18 cellular contexts compared by ENCODE assay signal in genomic region chr17:78318407-78318806, GRCh38.
"Had no signal": no experiment of that assay in that cellular context is flagged by ENCODE, and none has a peak within 500 bp of the region (broad histone marks: within the 10 kb centered on the region; RNA-seq: fewer than 3 reads in every experiment).

No MANE protein-coding gene starts in this region.

- ATAC-seq: activated T-cell treated with anti-CD3 and anti-CD28 coated beads, Interleukin-2, amount 50 U/mL, for 4 hours; natural killer cell treated with Interleukin-12 subunit alpha and Interleukin-12 subunit beta and Interleukin-15 and Interleukin-18, amount 100 ng/mL, for 72 hours; stimulated activated naive B cell treated with anti-CD40 and anti-IgM and Interleukin-4, amounts not matched to agents 10 μg/mL and 1 μg/mL and 100 μg/mL, for 72 hours had no signal

- H3K27ac Mint-ChIP-seq: stimulated activated naive B cell treated with anti-CD40 and anti-IgM and Interleukin-4, amounts not matched to agents 10 μg/mL and 1 μg/mL and 100 μg/mL, for 72 hours had no signal

- H3K27me3 ChIP-seq: sigmoid colon, uterus had no signal

- H3K36me3 Mint-ChIP-seq: brain; natural killer cell treated with Interleukin-12 subunit alpha and Interleukin-12 subunit beta and Interleukin-15 and Interleukin-18, amount 100 ng/mL, for 72 hours; stimulated activated naive B cell treated with anti-CD40 and anti-IgM and Interleukin-4, amounts not matched to agents 10 μg/mL and 1 μg/mL and 100 μg/mL, for 72 hours had no signal

- H3K9me3 ChIP-seq: sigmoid colon, spleen, uterus had no signal

- H3K27me3 Mint-ChIP-seq: activated CD4-positive, alpha-beta T cell treated with anti-CD3 and anti-CD28 coated beads, Interleukin-2, amount 10 ng/mL, durations not matched to agents 24 days and 14 days had no signal

- H3K4me3 ChIP-seq: sigmoid colon, spleen, uterus had no signal

- H3K9me3 Mint-ChIP-seq: activated CD4-positive, alpha-beta T cell treated with anti-CD3 and anti-CD28 coated beads, Interleukin-2, amount 10 ng/mL, durations not matched to agents 24 days and 14 days; activated naive CD4-positive, alpha-beta T cell treated with anti-CD3 and anti-CD28 coated beads for 36 hours; activated T-cell treated with anti-CD3 and anti-CD28 coated beads, Interleukin-2, amount 50 U/mL, for 4 hours; natural killer cell treated with Interleukin-12 subunit alpha and Interleukin-12 subunit beta and Interleukin-15 and Interleukin-18, amount 100 ng/mL, for 72 hours; stimulated activated naive B cell treated with anti-CD40 and anti-IgM and Interleukin-4, amounts not matched to agents 10 μg/mL and 1 μg/mL and 100 μg/mL, for 72 hours had no signal

- H3K36me3 ChIP-seq: sigmoid colon, spleen, uterus had no signal

- H3K27ac ChIP-seq: sigmoid colon, spleen, uterus had no signal

- H3K4me3 Mint-ChIP-seq: activated CD4-positive, alpha-beta T cell treated with anti-CD3 and anti-CD28 coated beads, Interleukin-2, amount 10 ng/mL, durations not matched to agents 24 days and 14 days; activated naive CD4-positive, alpha-beta T cell treated with anti-CD3 and anti-CD28 coated beads for 36 hours; activated T-cell treated with anti-CD3 and anti-CD28 coated beads, Interleukin-2, amount 50 U/mL, for 4 hours; brain; natural killer cell treated with Interleukin-12 subunit alpha and Interleukin-12 subunit beta and Interleukin-15 and Interleukin-18, amount 100 ng/mL, for 72 hours had no signal

- DNase-seq: activated CD4-positive, alpha-beta T cell treated with anti-CD3 and anti-CD28 coated beads, Interleukin-2, amount 10 ng/mL, durations not matched to agents 24 days and 14 days; activated CD8-positive, alpha-beta memory T cell treated with anti-CD3 and anti-CD28 coated beads, Interleukin-2, amount 50 U/mL, for 4 hours; activated naive CD4-positive, alpha-beta T cell treated with anti-CD3 and anti-CD28 coated beads for 36 hours; activated T-cell treated with anti-CD3 and anti-CD28 coated beads, Interleukin-2, amount 50 U/mL, for 4 hours; anterior cingulate cortex; central memory CD4-positive, alpha-beta T cell; erythroblast; foreskin melanocyte; glutamatergic neuron; kidney glomerular epithelial cell; spleen; stimulated activated naive B cell treated with anti-CD40 and anti-IgM and Interleukin-4, amounts not matched to agents 10 μg/mL and 1 μg/mL and 100 μg/mL, for 72 hours; T-helper 1 cell; T1000; uterus had no signal
